Comparison of ENCODE assay signal across 8 cellular contexts in genomic region chr3:186617038-186617934, GRCh38. TPM values are rescaled to one million over a fixed set of nuclear protein-coding genes. Genes with fewer than 3 reads are reported as not detected.
DNase-seq lines count a peak whose midpoint lies in the region; TF ChIP-seq lines count a peak whose summit lies in the region.

No MANE protein-coding gene starts in this region.

- no peaks in the 10 kb centered on the region for H3K4me1 ChIP-seq in neural progenitor cell
- H3K4me1 ChIP-seq in stomach, result peaks cover 4 to 19% (median 14%) of the 10 kb centered on the region in 4 donors

- peaks cover 1% of the 10 kb centered on the region for H3K36me3 Mint-ChIP-seq in activated T-helper 1 cell treated with anti-CD3 and anti-CD28 coated beads, Interleukin-12 subunit alpha, Interleukin-12 subunit beta, Interleukin-2, Interleukin-4 antibody, amounts not matched to agents 30 ng/mL and 10 ng/mL and 1 ng/mL, durations not matched to agents 14 hours and 24 hours and 36 hours (ENCODE audit: low read depth)
- no peaks in the 10 kb centered on the region for H3K36me3 Mint-ChIP-seq in neural progenitor cell

- no peak overlapping the region for H3K27ac ChIP-seq in neural progenitor cell
- peak overlapping the region in 1 of 5 donors; percentile 25 for H3K27ac ChIP-seq in stomach

- peaks cover 28% of the 10 kb centered on the region for H3K4me1 Mint-ChIP-seq in activated T-helper 1 cell treated with anti-CD3 and anti-CD28 coated beads, Interleukin-12 subunit alpha, Interleukin-12 subunit beta, Interleukin-2, Interleukin-4 antibody, amounts not matched to agents 30 ng/mL and 10 ng/mL and 1 ng/mL, durations not matched to agents 14 hours and 24 hours and 36 hours (ENCODE audit: low read depth)
- H3K4me1 Mint-ChIP-seq in neural progenitor cell, result peaks cover 3% of the 10 kb centered on the region

- peak overlapping the region; percentile 99 for H2AFZ ChIP-seq in neural progenitor cell (replicated peaks)

- no peaks in the 10 kb centered on the region for H3K79me2 ChIP-seq in neural progenitor cell (ENCODE audit: low read depth)

- 18 to 23% (median 19%) methylated on average over 23 to 30 of the region's 30 CpGs for WGBS in stomach, 5 donors

- TF ChIP-seq POLR2A in stomach (IDR thresholded peaks at IDR 0.05), result no peak

- no peak overlapping the region for H3K9ac ChIP-seq in neural progenitor cell

- H3K27me3 ChIP-seq in neural progenitor cell (peaks cover 24% of the 10 kb centered on the region), stomach (peaks cover 0 to 68% (median 13%) of the 10 kb centered on the region in 3 donors)

- H3K36me3 ChIP-seq in neural progenitor cell (no peaks in the 10 kb centered on the region), stomach (no peaks in the 10 kb centered on the region)

- no peaks in the 10 kb centered on the region for H3K9me3 Mint-ChIP-seq in activated T-helper 1 cell treated with anti-CD3 and anti-CD28 coated beads, Interleukin-12 subunit alpha, Interleukin-12 subunit beta, Interleukin-2, Interleukin-4 antibody, amounts not matched to agents 30 ng/mL and 10 ng/mL and 1 ng/mL, durations not matched to agents 14 hours and 24 hours and 36 hours
- no peaks in the 10 kb centered on the region for H3K9me3 Mint-ChIP-seq in neural progenitor cell

- H3K4me3 ChIP-seq in neural progenitor cell, result no peak overlapping the region
- peak overlapping the region in 3 of 4 donors; percentile 1 to 17 (median 14) for H3K4me3 ChIP-seq in stomach

- peak overlapping the region; percentile 68 for H3K4me3 Mint-ChIP-seq in activated T-helper 1 cell treated with anti-CD3 and anti-CD28 coated beads, Interleukin-12 subunit alpha, Interleukin-12 subunit beta, Interleukin-2, Interleukin-4 antibody, amounts not matched to agents 30 ng/mL and 10 ng/mL and 1 ng/mL, durations not matched to agents 14 hours and 24 hours and 36 hours
- H3K4me3 Mint-ChIP-seq in neural progenitor cell, result no peak overlapping the region

- peak overlapping the region; percentile 6 for H3K27ac Mint-ChIP-seq in activated T-helper 1 cell treated with anti-CD3 and anti-CD28 coated beads, Interleukin-12 subunit alpha, Interleukin-12 subunit beta, Interleukin-2, Interleukin-4 antibody, amounts not matched to agents 30 ng/mL and 10 ng/mL and 1 ng/mL, durations not matched to agents 14 hours and 24 hours and 36 hours
- peak overlapping the region; percentile 4 for H3K27ac Mint-ChIP-seq in neural progenitor cell

- DNase-seq in EL, result peak; percentile 99
- DNase-seq in H4 (ENCODE audit: low spot score), result peak; percentile 99
- peak; percentile 88 to 89 for DNase-seq in Kasumi-1 (lab: John Stamatoyannopoulos, UW)
- peak; percentile 98 for DNase-seq in RPMI7951 (ENCODE audit: low read depth)
- peak; percentile 79 for DNase-seq in activated T-helper 1 cell treated with anti-CD3 and anti-CD28 coated beads, Interleukin-12 subunit alpha, Interleukin-12 subunit beta, Interleukin-2, Interleukin-4 antibody, amounts not matched to agents 30 ng/mL and 10 ng/mL and 1 ng/mL, durations not matched to agents 14 hours and 24 hours and 36 hours (ENCODE audit: low spot score)
- peak; percentile 93 for DNase-seq in fibroblast of peridontal ligament (ENCODE audit: extremely low read depth)
- DNase-seq in neural progenitor cell (ENCODE audit: low spot score), result peak; percentile 86
- peak; percentile 91 for DNase-seq in stomach

- H3K27me3 Mint-ChIP-seq in activated T-helper 1 cell treated with anti-CD3 and anti-CD28 coated beads, Interleukin-12 subunit alpha, Interleukin-12 subunit beta, Interleukin-2, Interleukin-4 antibody, amounts not matched to agents 30 ng/mL and 10 ng/mL and 1 ng/mL, durations not matched to agents 14 hours and 24 hours and 36 hours (ENCODE audit: insufficient read depth), result peaks cover 48% of the 10 kb centered on the region
- peaks cover 13% of the 10 kb centered on the region for H3K27me3 Mint-ChIP-seq in neural progenitor cell (ENCODE audit: insufficient read depth, low read depth)

- peak overlapping the region; percentile 51 for H3K4me2 ChIP-seq in neural progenitor cell

- no peaks in the 10 kb centered on the region for H4K20me1 ChIP-seq in neural progenitor cell (ENCODE audit: low read depth)

- intact Hi-C loops in activated T-helper 1 cell treated with anti-CD3 and anti-CD28 coated beads, Interleukin-12 subunit alpha, Interleukin-12 subunit beta, Interleukin-2, Interleukin-4 antibody, amounts not matched to agents 30 ng/mL and 10 ng/mL and 1 ng/mL, durations not matched to agents 14 hours and 24 hours and 36 hours (cut with micrococcal nuclease), result loop anchor here (1.0 to 5.0 kb wide), 9 partner anchors 26 to 940 kb away; partner anchors contain the start of genes DNAJB11, EIF4A2, ETV5 and RFC4
- intact Hi-C loops in stomach (cut with DNase I; ENCODE audit: low total_unique reads), result loop anchor here (5.0 kb wide), 1 partner anchor 200 kb away; no protein-coding TSS in a partner anchor

- TF ChIP-seq CTCF in neural progenitor cell (IDR thresholded peaks at IDR 0.05) (peak; percentile 86), stomach (IDR thresholded peaks at IDR 0.05) (peak in 5 of 7 experiments; percentile 66 to 85 (median 77))

- no peaks in the 10 kb centered on the region for H3K9me3 ChIP-seq in neural progenitor cell (ENCODE audit: low read depth)
- no peaks in the 10 kb centered on the region for H3K9me3 ChIP-seq in stomach

- H3F3A ChIP-seq in neural progenitor cell (ENCODE audit: low read depth), result peaks cover 3% of the 10 kb centered on the region

- no peak for TF ChIP-seq EP300 in stomach (IDR thresholded peaks at IDR 0.05)

RNA-seq across cellular contexts. Expression of gene AHSG, which starts 4.4 kb away (rescaled TPM):
- not detected in 2 replicates for total RNA-seq in H4 (2014; rRNA removed; shearing (Covaris generic))
- not detected in 2 replicates for total RNA-seq in RPMI7951 (2014; rRNA removed; shearing (Covaris generic))
- 0.16 TPM in 1 of 2 replicates, not detected in the other for total RNA-seq in activated T-helper 1 cell treated with anti-CD3 and anti-CD28 coated beads, Interleukin-12 subunit alpha, Interleukin-12 subunit beta, Interleukin-2, Interleukin-4 antibody, amounts not matched to agents 30 ng/mL and 10 ng/mL and 1 ng/mL, durations not matched to agents 14 hours and 24 hours and 36 hours
- total RNA-seq in neural progenitor cell (ENCODE audit: low replicate concordance), result not detected in 2 replicates
- total RNA-seq in stomach, result under 1 TPM in 1 of 5 donors, not detected in 4; 0.92 TPM
- polyA plus RNA-seq in stomach, result not detected

RNA-seq across cellular contexts. Expression of gene FETUB, which starts 22.9 kb away (rescaled TPM):
- total RNA-seq in H4 (2014; rRNA removed; shearing (Covaris generic)), result not detected in 2 replicates
- not detected in 2 replicates for total RNA-seq in RPMI7951 (2014; rRNA removed; shearing (Covaris generic))
- total RNA-seq in activated T-helper 1 cell treated with anti-CD3 and anti-CD28 coated beads, Interleukin-12 subunit alpha, Interleukin-12 subunit beta, Interleukin-2, Interleukin-4 antibody, amounts not matched to agents 30 ng/mL and 10 ng/mL and 1 ng/mL, durations not matched to agents 14 hours and 24 hours and 36 hours, result not detected in 2 replicates
- total RNA-seq in neural progenitor cell (ENCODE audit: low replicate concordance) (not detected in 2 replicates), stomach (not detected)
- under 1 TPM in 1 of 3 donors, not detected in 2; 0.63 TPM for polyA plus RNA-seq in stomach

RNA-seq across cellular contexts. Expression of gene DNAJB11, which starts 46.8 kb away (rescaled TPM):
- total RNA-seq in H4 (2014; rRNA removed; shearing (Covaris generic)), result 155 and 159 TPM in 2 replicates
- total RNA-seq in RPMI7951 (2014; rRNA removed; shearing (Covaris generic)), result 80.0 and 94.7 TPM in 2 replicates
- 71.0 and 75.8 TPM in 2 replicates for total RNA-seq in activated T-helper 1 cell treated with anti-CD3 and anti-CD28 coated beads, Interleukin-12 subunit alpha, Interleukin-12 subunit beta, Interleukin-2, Interleukin-4 antibody, amounts not matched to agents 30 ng/mL and 10 ng/mL and 1 ng/mL, durations not matched to agents 14 hours and 24 hours and 36 hours
- total RNA-seq in neural progenitor cell (ENCODE audit: low replicate concordance) (52.7 and 73.0 TPM in 2 replicates), stomach (10 to 100 TPM; 17.0 to 62.1 (median 31.6) TPM)
- polyA plus RNA-seq in stomach, result 10 to 100 TPM; 17.7 to 33.9 (median 32.2) TPM

RNA-seq across cellular contexts. Expression of gene HRG, which starts 48.5 kb away (rescaled TPM):
- total RNA-seq in H4 (2014; rRNA removed; shearing (Covaris generic)), result not detected in 2 replicates
- not detected in 2 replicates for total RNA-seq in RPMI7951 (2014; rRNA removed; shearing (Covaris generic))
- not detected in 2 replicates for total RNA-seq in activated T-helper 1 cell treated with anti-CD3 and anti-CD28 coated beads, Interleukin-12 subunit alpha, Interleukin-12 subunit beta, Interleukin-2, Interleukin-4 antibody, amounts not matched to agents 30 ng/mL and 10 ng/mL and 1 ng/mL, durations not matched to agents 14 hours and 24 hours and 36 hours
- not detected in 2 replicates for total RNA-seq in neural progenitor cell (ENCODE audit: low replicate concordance)
- total RNA-seq in stomach, result not detected
- not detected for polyA plus RNA-seq in stomach

RNA-seq across cellular contexts. Expression of gene TBCCD1, which starts 50.1 kb away (rescaled TPM):
- total RNA-seq in H4 (2014; rRNA removed; shearing (Covaris generic)), result 21.4 and 25.5 TPM in 2 replicates
- 18.1 and 22.6 TPM in 2 replicates for total RNA-seq in RPMI7951 (2014; rRNA removed; shearing (Covaris generic))
- total RNA-seq in activated T-helper 1 cell treated with anti-CD3 and anti-CD28 coated beads, Interleukin-12 subunit alpha, Interleukin-12 subunit beta, Interleukin-2, Interleukin-4 antibody, amounts not matched to agents 30 ng/mL and 10 ng/mL and 1 ng/mL, durations not matched to agents 14 hours and 24 hours and 36 hours, result 17.7 and 19.2 TPM in 2 replicates
- total RNA-seq in neural progenitor cell (ENCODE audit: low replicate concordance) (16.8 and 21.1 TPM in 2 replicates), stomach (10 to 100 TPM in 3 of 5 donors, 1 to 10 TPM in 2; 5.3 to 16.5 (median 10.4) TPM)
- polyA plus RNA-seq in stomach, result 1 to 10 TPM; 3.5 to 4.4 (median 4.0) TPM
